Comparison of ENCODE assay signal across 6 cellular contexts in genomic region chr17:8189041-8189710, GRCh38. TPM values are rescaled to one million over a fixed set of nuclear protein-coding genes. Genes with fewer than 3 reads are reported as not detected.
DNase-seq lines count a peak whose midpoint lies in the region; ATAC-seq and TF ChIP-seq lines count a peak whose summit lies in the region.

No MANE protein-coding gene starts in this region.

- DNase-seq in activated CD4-positive, alpha-beta T cell treated with anti-CD3 and anti-CD28 coated beads for 36 hours, result peak; percentile 58
- DNase-seq in activated CD4-positive, alpha-beta T cell treated with anti-CD3 and anti-CD28 coated beads, Interleukin-2, amount 10 ng/mL, durations not matched to agents 7 days and 5 days, result no peak
- peak in 2 of 3 experiments; percentile 30 to 34 for DNase-seq in effector memory CD8-positive, alpha-beta T cell
- DNase-seq in skeletal muscle cell (ENCODE audit: low read depth) (no peak), LoVo (ENCODE audit: low spot score) (no peak), omental fat pad (ENCODE audit: low spot score) (no peak)

- POLR2A ChIA-PET in activated CD4-positive, alpha-beta T cell treated with anti-CD3 and anti-CD28 coated beads for 36 hours (lab: Charles Lee), result interaction anchor here (1.1 to 4.7 kb wide), 8 partner anchors 16 to 69 kb away, joined by 3 to 78 read pairs (median 6); partner anchors contain the start of gene AURKB
- POLR2A ChIA-PET in activated CD4-positive, alpha-beta T cell treated with anti-CD3 and anti-CD28 coated beads, Interleukin-2, amount 10 ng/mL, durations not matched to agents 7 days and 5 days (lab: Charles Lee), result interaction anchor here (1.1 kb wide), 1 partner anchor 32 kb away, joined by 3 read pairs; no protein-coding TSS in a partner anchor

- peak overlapping the region; percentile 79 for H3K4me3 ChIP-seq in skeletal muscle cell (ENCODE audit: low read depth, low read length)

- no peak for ATAC-seq in activated CD4-positive, alpha-beta T cell treated with anti-CD3 and anti-CD28 coated beads for 36 hours
- ATAC-seq in effector memory CD8-positive, alpha-beta T cell (replicated peaks), result no peak
- no peak for ATAC-seq in omental fat pad (ENCODE audit: low FRiP score)

- TF ChIP-seq CTCF in omental fat pad (IDR thresholded peaks at IDR 0.05), result no peak

- H3K27me3 Mint-ChIP-seq in activated CD4-positive, alpha-beta T cell treated with anti-CD3 and anti-CD28 coated beads for 36 hours, result no peaks in the 10 kb centered on the region
- no peaks in the 10 kb centered on the region for H3K27me3 Mint-ChIP-seq in activated CD4-positive, alpha-beta T cell treated with anti-CD3 and anti-CD28 coated beads, Interleukin-2, amount 10 ng/mL, durations not matched to agents 7 days and 5 days
- no peaks in the 10 kb centered on the region for H3K27me3 Mint-ChIP-seq in effector memory CD8-positive, alpha-beta T cell

- intact Hi-C loops in activated CD4-positive, alpha-beta T cell treated with anti-CD3 and anti-CD28 coated beads for 36 hours (cut with DNase I, micrococcal nuclease), result no loop called here

- no peaks in the 10 kb centered on the region for H3K36me3 Mint-ChIP-seq in activated CD4-positive, alpha-beta T cell treated with anti-CD3 and anti-CD28 coated beads for 36 hours (ENCODE audit: low read depth)
- H3K36me3 Mint-ChIP-seq in activated CD4-positive, alpha-beta T cell treated with anti-CD3 and anti-CD28 coated beads, Interleukin-2, amount 10 ng/mL, durations not matched to agents 7 days and 5 days (ENCODE audit: low read depth), result no peaks in the 10 kb centered on the region
- H3K36me3 Mint-ChIP-seq in effector memory CD8-positive, alpha-beta T cell (ENCODE audit: insufficient read depth), result peaks cover 11% of the 10 kb centered on the region

- H3K27ac Mint-ChIP-seq in activated CD4-positive, alpha-beta T cell treated with anti-CD3 and anti-CD28 coated beads for 36 hours, result peak overlapping the region; percentile 86
- no peak overlapping the region for H3K27ac Mint-ChIP-seq in activated CD4-positive, alpha-beta T cell treated with anti-CD3 and anti-CD28 coated beads, Interleukin-2, amount 10 ng/mL, durations not matched to agents 7 days and 5 days
- H3K27ac Mint-ChIP-seq in effector memory CD8-positive, alpha-beta T cell, result no peak overlapping the region

- peaks cover 10% of the 10 kb centered on the region for H3K4me1 Mint-ChIP-seq in activated CD4-positive, alpha-beta T cell treated with anti-CD3 and anti-CD28 coated beads for 36 hours
- peaks cover 14% of the 10 kb centered on the region for H3K4me1 Mint-ChIP-seq in activated CD4-positive, alpha-beta T cell treated with anti-CD3 and anti-CD28 coated beads, Interleukin-2, amount 10 ng/mL, durations not matched to agents 7 days and 5 days
- H3K4me1 Mint-ChIP-seq in effector memory CD8-positive, alpha-beta T cell (ENCODE audit: low read depth in 2 of 2), result peaks cover 10 to 13% of the 10 kb centered on the region in 2 donors

- CTCF ChIA-PET in activated CD4-positive, alpha-beta T cell treated with anti-CD3 and anti-CD28 coated beads for 36 hours (lab: Charles Lee), result interaction anchor here (0.7 to 6.0 kb wide), 5 partner anchors 16 to 1165 kb away, joined by 3 to 59 read pairs (median 4); partner anchors contain the start of gene ALOXE3
- CTCF ChIA-PET in activated CD4-positive, alpha-beta T cell treated with anti-CD3 and anti-CD28 coated beads, Interleukin-2, amount 10 ng/mL, durations not matched to agents 7 days and 5 days (lab: Charles Lee), result interaction anchor here (0.9 to 4.0 kb wide), 8 partner anchors 16 to 597 kb away, joined by 3 to 13 read pairs (median 6); partner anchors contain the start of genes AURKB and SLC25A35

- no peak overlapping the region for H3K4me3 Mint-ChIP-seq in activated CD4-positive, alpha-beta T cell treated with anti-CD3 and anti-CD28 coated beads for 36 hours
- no peak overlapping the region for H3K4me3 Mint-ChIP-seq in activated CD4-positive, alpha-beta T cell treated with anti-CD3 and anti-CD28 coated beads, Interleukin-2, amount 10 ng/mL, durations not matched to agents 7 days and 5 days
- H3K4me3 Mint-ChIP-seq in effector memory CD8-positive, alpha-beta T cell, result no peak overlapping the region

- no peaks in the 10 kb centered on the region for H3K9me3 Mint-ChIP-seq in activated CD4-positive, alpha-beta T cell treated with anti-CD3 and anti-CD28 coated beads for 36 hours (ENCODE audit: low read depth)
- H3K9me3 Mint-ChIP-seq in activated CD4-positive, alpha-beta T cell treated with anti-CD3 and anti-CD28 coated beads, Interleukin-2, amount 10 ng/mL, durations not matched to agents 7 days and 5 days, result no peaks in the 10 kb centered on the region
- H3K9me3 Mint-ChIP-seq in effector memory CD8-positive, alpha-beta T cell, result no peaks in the 10 kb centered on the region

RNA-seq across cellular contexts. Expression of gene BORCS6, which starts 0.8 kb away (rescaled TPM):
- total RNA-seq in activated CD4-positive, alpha-beta T cell treated with anti-CD3 and anti-CD28 coated beads for 36 hours, result 1 to 10 TPM; 3.9 to 4.5 TPM
- total RNA-seq in activated CD4-positive, alpha-beta T cell treated with anti-CD3 and anti-CD28 coated beads, Interleukin-2, amount 10 ng/mL, durations not matched to agents 7 days and 5 days, result 10 to 100 TPM; 12.2 to 12.9 TPM
- total RNA-seq in omental fat pad, result 1 to 10 TPM; 4.7 to 9.9 (median 6.7) TPM

RNA-seq across cellular contexts. Expression of gene TMEM107, which starts 13.0 kb away (rescaled TPM):
- 10 to 100 TPM; 24.0 to 34.4 TPM for total RNA-seq in activated CD4-positive, alpha-beta T cell treated with anti-CD3 and anti-CD28 coated beads for 36 hours
- 10 to 100 TPM; 34.8 to 37.2 TPM for total RNA-seq in activated CD4-positive, alpha-beta T cell treated with anti-CD3 and anti-CD28 coated beads, Interleukin-2, amount 10 ng/mL, durations not matched to agents 7 days and 5 days
- 10 to 100 TPM; 10.9 to 78.4 (median 34.1) TPM for total RNA-seq in omental fat pad

RNA-seq across cellular contexts. Expression of gene AURKB, which starts 21.2 kb away (rescaled TPM):
- 100 to 1,000 TPM; 173 to 226 TPM for total RNA-seq in activated CD4-positive, alpha-beta T cell treated with anti-CD3 and anti-CD28 coated beads for 36 hours
- 100 to 1,000 TPM; 188 to 224 TPM for total RNA-seq in activated CD4-positive, alpha-beta T cell treated with anti-CD3 and anti-CD28 coated beads, Interleukin-2, amount 10 ng/mL, durations not matched to agents 7 days and 5 days
- 1 to 10 TPM in 2 of 4 donors, under 1 TPM in 1, not detected in 1; 0.79 to 3.0 (median 2.0) TPM for total RNA-seq in omental fat pad

RNA-seq across cellular contexts. Expression of gene VAMP2, which starts 26.4 kb away (rescaled TPM):
- 10 to 100 TPM; 26.7 to 27.8 TPM for total RNA-seq in activated CD4-positive, alpha-beta T cell treated with anti-CD3 and anti-CD28 coated beads for 36 hours
- 10 to 100 TPM; 71.1 to 79.1 TPM for total RNA-seq in activated CD4-positive, alpha-beta T cell treated with anti-CD3 and anti-CD28 coated beads, Interleukin-2, amount 10 ng/mL, durations not matched to agents 7 days and 5 days
- 10 to 100 TPM; 16.8 to 42.1 (median 21.2) TPM for total RNA-seq in omental fat pad

RNA-seq across cellular contexts. Expression of gene PER1, which starts 37.0 kb away (rescaled TPM):
- total RNA-seq in activated CD4-positive, alpha-beta T cell treated with anti-CD3 and anti-CD28 coated beads for 36 hours, result 10 to 100 TPM; 46.5 to 55.9 TPM
- total RNA-seq in activated CD4-positive, alpha-beta T cell treated with anti-CD3 and anti-CD28 coated beads, Interleukin-2, amount 10 ng/mL, durations not matched to agents 7 days and 5 days, result 10 to 100 TPM; 26.9 to 28.7 TPM
- total RNA-seq in omental fat pad, result 100 to 1,000 TPM in 2 of 4 donors, 10 to 100 TPM in 2; 78.8 to 169 (median 122) TPM

Comparison
In these comparisons a context has a peak if more than half of its experiments do, and no peak if none do; other contexts are left out.
1. DNase-seq: peak in activated CD4-positive, alpha-beta T cell treated with anti-CD3 and anti-CD28 coated beads for 36 hours (single experiment) and effector memory CD8-positive, alpha-beta T cell (2 of 3); none in activated CD4-positive, alpha-beta T cell treated with anti-CD3 and anti-CD28 coated beads, Interleukin-2, amount 10 ng/mL, durations not matched to agents 7 days and 5 days (single experiment), skeletal muscle cell (single experiment), LoVo (single experiment) and omental fat pad (single experiment).
2. RNA of gene AURKB, which starts 21.2 kb away (total RNA-seq): 173 to 226 TPM in activated CD4-positive, alpha-beta T cell treated with anti-CD3 and anti-CD28 coated beads for 36 hours and 188 to 224 TPM in activated CD4-positive, alpha-beta T cell treated with anti-CD3 and anti-CD28 coated beads, Interleukin-2, amount 10 ng/mL, durations not matched to agents 7 days and 5 days; 0.79 to 3.0 TPM in omental fat pad; every median in the first group is over 10 times any median in the second.